ENCODE assay signal across 1 cellular context in genomic region chr11:63855975-63856374, GRCh38.
TF ChIP-seq lines count a peak whose summit lies in the region.

No MANE protein-coding gene starts in this region.

TF ChIP-seq in HepG2, 621 proteins besides CTCF, POLR2A, EP300 and RAD21 (continued from another document):
- TF ChIP-seq, protein P1, sequence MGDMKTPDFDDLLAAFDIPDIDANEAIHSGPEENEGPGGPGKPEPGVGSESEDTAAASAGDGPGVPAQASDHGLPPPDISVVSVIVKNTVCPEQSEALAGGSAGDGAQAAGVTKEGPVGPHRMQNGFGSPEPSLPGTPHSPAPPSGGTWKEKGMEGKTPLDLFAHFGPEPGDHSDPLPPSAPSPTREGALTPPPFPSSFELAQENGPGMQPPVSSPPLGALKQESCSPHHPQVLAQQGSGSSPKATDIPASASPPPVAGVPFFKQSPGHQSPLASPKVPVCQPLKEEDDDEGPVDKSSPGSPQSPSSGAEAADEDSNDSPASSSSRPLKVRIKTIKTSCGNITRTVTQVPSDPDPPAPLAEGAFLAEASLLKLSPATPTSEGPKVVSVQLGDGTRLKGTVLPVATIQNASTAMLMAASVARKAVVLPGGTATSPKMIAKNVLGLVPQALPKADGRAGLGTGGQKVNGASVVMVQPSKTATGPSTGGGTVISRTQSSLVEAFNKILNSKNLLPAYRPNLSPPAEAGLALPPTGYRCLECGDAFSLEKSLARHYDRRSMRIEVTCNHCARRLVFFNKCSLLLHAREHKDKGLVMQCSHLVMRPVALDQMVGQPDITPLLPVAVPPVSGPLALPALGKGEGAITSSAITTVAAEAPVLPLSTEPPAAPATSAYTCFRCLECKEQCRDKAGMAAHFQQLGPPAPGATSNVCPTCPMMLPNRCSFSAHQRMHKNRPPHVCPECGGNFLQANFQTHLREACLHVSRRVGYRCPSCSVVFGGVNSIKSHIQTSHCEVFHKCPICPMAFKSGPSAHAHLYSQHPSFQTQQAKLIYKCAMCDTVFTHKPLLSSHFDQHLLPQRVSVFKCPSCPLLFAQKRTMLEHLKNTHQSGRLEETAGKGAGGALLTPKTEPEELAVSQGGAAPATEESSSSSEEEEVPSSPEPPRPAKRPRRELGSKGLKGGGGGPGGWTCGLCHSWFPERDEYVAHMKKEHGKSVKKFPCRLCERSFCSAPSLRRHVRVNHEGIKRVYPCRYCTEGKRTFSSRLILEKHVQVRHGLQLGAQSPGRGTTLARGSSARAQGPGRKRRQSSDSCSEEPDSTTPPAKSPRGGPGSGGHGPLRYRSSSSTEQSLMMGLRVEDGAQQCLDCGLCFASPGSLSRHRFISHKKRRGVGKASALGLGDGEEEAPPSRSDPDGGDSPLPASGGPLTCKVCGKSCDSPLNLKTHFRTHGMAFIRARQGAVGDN (CRISPR knock-in tag; IDR thresholded peaks at IDR 0.05): no peak
- TF ChIP-seq HNF4A (CRISPR knock-in tag; IDR thresholded peaks at IDR 0.05) (peak; percentile 73), SOX5 (CRISPR knock-in tag; IDR thresholded peaks at IDR 0.05; ENCODE audit: borderline replicate concordance) (no peak), HOXA9 (CRISPR knock-in tag; IDR thresholded peaks at IDR 0.05; ENCODE audit: borderline replicate concordance) (no peak), PAXIP1 (CRISPR knock-in tag; conservative IDR thresholded peaks at IDR 0.05) (peak; percentile 75), ZBTB14 (CRISPR knock-in tag; IDR thresholded peaks at IDR 0.05) (no peak), ZNF430 (CRISPR knock-in tag; IDR thresholded peaks at IDR 0.05) (no peak)
